Comparison of ENCODE assay signal across 8 cellular contexts in genomic region chr2:174395284-174395968, GRCh38. TPM values are rescaled to one million over a fixed set of nuclear protein-coding genes. Genes with fewer than 3 reads are reported as not detected.
DNase-seq lines count a peak whose midpoint lies in the region; ATAC-seq and TF ChIP-seq lines count a peak whose summit lies in the region.

TSS of gene SCRN3 (plus strand) at chr2:174395730. CDS start at chr2:174398284, 2,554 bp downstream.

- H3K27me3 Mint-ChIP-seq in nephron (ENCODE audit: low read depth): no peaks in the 10 kb centered on the region
- no peaks in the 10 kb centered on the region for H3K27me3 Mint-ChIP-seq in stimulated activated naive CD8-positive, alpha-beta T cell treated with anti-CD3 and anti-CD28 coated beads, Interleukin-15, Interleukin-2, amounts not matched to agents 100 ng/mL and 50 ng/mL, for 24 hours

- peaks cover 54% of the 10 kb centered on the region for H3K79me2 ChIP-seq in GM23248 (ENCODE audit: insufficient read depth)

- peak within 1 kb of the TSS; percentile 95 to 100 (median 98) for H3K27ac Mint-ChIP-seq in nephron
- peak within 1 kb of the TSS; percentile 96 for H3K27ac Mint-ChIP-seq in stimulated activated naive CD8-positive, alpha-beta T cell treated with anti-CD3 and anti-CD28 coated beads, Interleukin-15, Interleukin-2, amounts not matched to agents 100 ng/mL and 50 ng/mL, for 24 hours

- H3K9me3 ChIP-seq in GM23248 (ENCODE audit: low read depth) (no peaks in the 10 kb centered on the region), RWPE2 (ENCODE audit: severe bottlenecking) (no peaks in the 10 kb centered on the region)

- DNase-seq in EH (ENCODE audit: low read depth) (peak; percentile 78), GM23248 (peak; percentile 84), Kasumi-1 (lab: John Stamatoyannopoulos, UW) (peak; percentile 91 to 94), RWPE2 (ENCODE audit: low spot score) (peak; percentile 74), fibroblast of the aortic adventitia (ENCODE audit: low read depth) (peak; percentile 74)
- peak; percentile 65 for DNase-seq in activated effector memory CD4-positive, alpha-beta T cell treated with Interleukin-2 at 50 U/mL for 16 hours

- H4K20me1 ChIP-seq in GM23248 (ENCODE audit: insufficient read depth): no peaks in the 10 kb centered on the region

- H3K4me1 Mint-ChIP-seq in nephron: peaks cover 36% of the 10 kb centered on the region
- peaks cover 49% of the 10 kb centered on the region for H3K4me1 Mint-ChIP-seq in stimulated activated naive CD8-positive, alpha-beta T cell treated with anti-CD3 and anti-CD28 coated beads, Interleukin-15, Interleukin-2, amounts not matched to agents 100 ng/mL and 50 ng/mL, for 24 hours (ENCODE audit: low read depth)

- H3K9me2 ChIP-seq in GM23248 (ENCODE audit: insufficient read depth): no peaks in the 10 kb centered on the region

- peaks cover 21% of the 10 kb centered on the region for H3K36me3 Mint-ChIP-seq in nephron (ENCODE audit: low read depth)
- peaks cover 19% of the 10 kb centered on the region for H3K36me3 Mint-ChIP-seq in stimulated activated naive CD8-positive, alpha-beta T cell treated with anti-CD3 and anti-CD28 coated beads, Interleukin-15, Interleukin-2, amounts not matched to agents 100 ng/mL and 50 ng/mL, for 24 hours (ENCODE audit: low read depth)

- no peak for TF ChIP-seq CTCF in RWPE2 (IDR thresholded peaks at IDR 0.05; ENCODE audit: poor library complexity, severe bottlenecking)
- TF ChIP-seq CTCF in fibroblast of the aortic adventitia (IDR thresholded peaks at IDR 0.05; ENCODE audit: insufficient read depth, low read length): no peak
- TF ChIP-seq CTCF in nephron (IDR thresholded peaks at IDR 0.05; ENCODE audit: unreplicated experiment in 3 of 3): no peak

- H3K4me3 ChIP-seq in GM23248 (peak within 1 kb of the TSS; percentile 95), RWPE2 (ENCODE audit: severe bottlenecking) (peak within 1 kb of the TSS; percentile 55), fibroblast of the aortic adventitia (ENCODE audit: low read depth, low read length) (peak within 1 kb of the TSS; percentile 81)

- peak within 1 kb of the TSS; percentile 100 for H2AFZ ChIP-seq in GM23248

- H3K9ac ChIP-seq in GM23248: peak within 1 kb of the TSS; percentile 94

- H3K4me1 ChIP-seq in GM23248 (ENCODE audit: insufficient read depth) (peaks cover 22% of the 10 kb centered on the region), RWPE2 (ENCODE audit: insufficient read depth, poor library complexity, severe bottlenecking) (peaks cover 11% of the 10 kb centered on the region)

- 2 to 3% methylated on average over 34 to 35 of the region's 35 CpGs for WGBS in GM23248 (ENCODE audit: low coverage in 1 of 2, low lambda C conversion rate in 2 of 2, missing lambda C conversion rate in 2 of 2), 2 experiments

- 0 out of 2 replicates have a peak, but pooled peaks cover 2% of the 10 kb centered on the region for H3K36me3 ChIP-seq in GM23248 (ENCODE audit: low read depth)
- H3K36me3 ChIP-seq in RWPE2 (ENCODE audit: low read depth): peaks cover 27% of the 10 kb centered on the region

- H3K4me2 ChIP-seq in GM23248 (ENCODE audit: unreplicated experiment): peak within 1 kb of the TSS; percentile 90

- no peaks in the 10 kb centered on the region for H3F3A ChIP-seq in GM23248 (ENCODE audit: insufficient read depth)

- H3K27me3 ChIP-seq in GM23248 (replicated peaks; ENCODE audit: insufficient read depth) (no peaks in the 10 kb centered on the region), RWPE2 (ENCODE audit: insufficient read depth, poor library complexity, severe bottlenecking) (no peaks in the 10 kb centered on the region)

- H3K4me3 Mint-ChIP-seq in nephron: peak within 1 kb of the TSS; percentile 96 to 99 (median 96)
- H3K4me3 Mint-ChIP-seq in stimulated activated naive CD8-positive, alpha-beta T cell treated with anti-CD3 and anti-CD28 coated beads, Interleukin-15, Interleukin-2, amounts not matched to agents 100 ng/mL and 50 ng/mL, for 24 hours: peak within 1 kb of the TSS; percentile 100

- peak within 1 kb of the TSS; percentile 83 for H3K27ac ChIP-seq in GM23248
- peak within 1 kb of the TSS; percentile 30 for H3K27ac ChIP-seq in RWPE2 (ENCODE audit: poor library complexity, severe bottlenecking)

- H3K9me3 Mint-ChIP-seq in nephron: no peaks in the 10 kb centered on the region
- H3K9me3 Mint-ChIP-seq in stimulated activated naive CD8-positive, alpha-beta T cell treated with anti-CD3 and anti-CD28 coated beads, Interleukin-15, Interleukin-2, amounts not matched to agents 100 ng/mL and 50 ng/mL, for 24 hours: no peaks in the 10 kb centered on the region

- in situ Hi-C loops in GM23248 (cut with MboI): no loop called here

- ATAC-seq in RWPE2 (ENCODE audit: low read depth): peak; percentile 88

RNA-seq across cellular contexts. Expression of gene SCRN3, which starts in this region (rescaled TPM):
- 13.9 and 17.3 TPM in 2 replicates for total RNA-seq in GM23248 (2014; rRNA removed; shearing (Covaris generic))
- 19.1 and 19.3 TPM in 2 replicates for polyA plus RNA-seq in GM23248 (2016; fragmentation: Nextera tagmentation; extraction: Ambion mirVana)
- total RNA-seq in fibroblast of the aortic adventitia (ENCODE audit: low replicate concordance): 21.8 and 34.6 TPM in 2 replicates

Comparison
In these comparisons a context has a peak if more than half of its experiments do, and no peak if none do; other contexts are left out.
1. Peak in every context shown above with its lines: DNase-seq, ATAC-seq, H3K4me3 ChIP-seq and H3K27ac ChIP-seq.